Comparison of ENCODE assay signal across 8 cellular contexts in genomic region chr1:78651247-78651646, GRCh38. TPM values are rescaled to one million over a fixed set of nuclear protein-coding genes. Genes with fewer than 3 reads are reported as not detected.
DNase-seq lines count a peak whose midpoint lies in the region; ATAC-seq and TF ChIP-seq lines count a peak whose summit lies in the region.

No MANE protein-coding gene starts in this region.

- H3K4me1 Mint-ChIP-seq in central memory CD8-positive, alpha-beta T cell, result peaks cover 49% of the 10 kb centered on the region

- no peaks in the 10 kb centered on the region for H3K4me1 ChIP-seq in psoas muscle

- TF ChIP-seq CTCF in psoas muscle (IDR thresholded peaks at IDR 0.05), result no peak

- no peaks in the 10 kb centered on the region for H3K9me3 Mint-ChIP-seq in central memory CD8-positive, alpha-beta T cell

- no peaks in the 10 kb centered on the region for H3K27me3 Mint-ChIP-seq in central memory CD8-positive, alpha-beta T cell

- H3K4me3 Mint-ChIP-seq in central memory CD8-positive, alpha-beta T cell, result peak overlapping the region; percentile 82

- H3K27me3 ChIP-seq in psoas muscle (ENCODE audit: insufficient read depth in 3 of 3, low read length in 2 of 3), result no peaks in the 10 kb centered on the region

- no peak for DNase-seq in central memory CD8-positive, alpha-beta T cell (ENCODE audit: low spot score in 2 of 2)
- DNase-seq in psoas muscle, result no peak
- no peak for DNase-seq in erythroblast (lab: John Stamatoyannopoulos, UW)
- DNase-seq in NCI-H2227 (lab: John Stamatoyannopoulos, UW; ENCODE audit: unreplicated experiment), result no peak
- no peak for DNase-seq in inferior parietal cortex (ENCODE audit: extremely low spot score)
- DNase-seq in NCI-H1417 (lab: John Stamatoyannopoulos, UW), result no peak

- TF ChIP-seq POLR2A in erythroblast (IDR thresholded peaks at IDR 0.05; ENCODE audit: low read length), result no peak

- peak overlapping the region; percentile 59 for H3K4me3 ChIP-seq in psoas muscle

- WGBS in psoas muscle, 3 donors, result 47 to 48% (median 47%) methylated on average over 12 of the region's 12 CpGs

- peaks cover 12% of the 10 kb centered on the region for H3K36me3 Mint-ChIP-seq in central memory CD8-positive, alpha-beta T cell (ENCODE audit: insufficient read depth)

- ATAC-seq in GM19025 (IDR thresholded peaks at IDR 0.05; ENCODE audit: low read depth, unreplicated experiment), result peak; percentile 29
- peak; percentile 47 for ATAC-seq in central memory CD8-positive, alpha-beta T cell (replicated peaks; ENCODE audit: extremely low read depth, poor library complexity, severe bottlenecking)
- ATAC-seq in psoas muscle, result peak in 3 of 4 donors; percentile 26 to 53 (median 46)

- intact Hi-C loops in psoas muscle (cut with DNase I), result no loop called here

- H3K9me3 ChIP-seq in KOPT-K1 (ENCODE audit: insufficient read depth, low read length, poor library complexity, severe bottlenecking) (peaks cover 24% of the 10 kb centered on the region), psoas muscle (no peaks in the 10 kb centered on the region)

- peak overlapping the region; percentile 92 for H3K27ac Mint-ChIP-seq in central memory CD8-positive, alpha-beta T cell (ENCODE audit: low read depth)

- H3K27ac ChIP-seq in KOPT-K1 (ENCODE audit: low read depth, low read length, poor library complexity, severe bottlenecking) (peak overlapping the region; percentile 57), psoas muscle (peak overlapping the region; percentile 54)

- H3K36me3 ChIP-seq in KOPT-K1 (ENCODE audit: insufficient read depth, low read length) (peaks cover 15% of the 10 kb centered on the region), psoas muscle (ENCODE audit: insufficient read depth in 1 of 2, low read depth in 1 of 2) (no peaks in the 10 kb centered on the region)

RNA-seq across cellular contexts. Expression of gene IFI44, which starts 1.6 kb away (rescaled TPM):
- total RNA-seq in psoas muscle, result 1 to 10 TPM; 3.3 to 6.8 (median 4.0) TPM
- 1 to 10 TPM; 3.3 to 5.0 (median 4.3) TPM for polyA plus RNA-seq in psoas muscle

RNA-seq across cellular contexts. Expression of gene IFI44L, which starts 31.0 kb away (rescaled TPM):
- 1 to 10 TPM; 2.5 to 5.6 (median 4.0) TPM for total RNA-seq in psoas muscle
- polyA plus RNA-seq in psoas muscle, result 1 to 10 TPM in 2 of 3 donors, under 1 TPM in 1; 0.91 to 1.9 (median 1.6) TPM
